In the genomic region with DNA sequence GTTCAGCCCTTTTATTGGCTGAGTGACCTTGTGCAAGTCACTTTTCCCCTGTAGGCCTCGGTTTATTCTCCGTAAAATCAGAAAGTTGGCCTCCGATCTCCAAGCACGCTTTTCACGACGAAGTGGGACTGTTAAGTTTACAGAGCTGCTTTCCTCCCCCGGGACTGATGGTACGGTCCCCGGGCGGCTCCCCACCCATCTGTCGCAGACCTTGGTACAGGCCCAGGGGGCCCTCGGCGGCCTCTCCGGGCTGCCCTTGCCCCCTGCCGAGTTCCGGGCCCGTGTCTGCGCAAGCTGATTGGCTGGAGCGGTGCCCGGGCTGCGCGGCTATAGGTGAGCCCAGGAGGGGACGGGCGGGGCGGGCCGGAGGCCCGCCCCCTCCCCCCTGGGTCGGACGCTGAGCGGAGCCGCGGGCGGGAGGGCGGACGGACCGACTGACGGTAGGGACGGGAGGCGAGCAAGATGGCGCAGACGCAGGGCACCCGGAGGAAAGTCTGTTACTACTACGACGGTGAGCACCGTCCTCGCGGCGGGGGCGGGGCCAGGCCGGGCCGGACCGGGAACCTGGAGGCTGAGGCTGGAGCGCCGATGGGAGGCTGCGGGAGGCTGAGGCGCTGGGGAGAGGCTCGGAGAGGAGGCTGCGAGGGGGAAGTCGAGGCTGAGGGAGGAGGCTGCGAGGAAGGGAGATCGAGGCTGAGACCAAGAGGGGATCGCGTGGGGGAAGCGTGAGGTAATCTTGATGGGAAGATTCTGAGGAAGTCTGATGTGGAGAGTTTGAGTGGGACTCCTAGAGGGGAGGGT, we compare ENCODE assay signal across 8 cellular contexts. TPM values are rescaled to one million over a fixed set of nuclear protein-coding genes. Genes with fewer than 3 reads are reported as not detected.
DNase-seq lines count a peak whose midpoint lies in the region; ATAC-seq, FAIRE-seq and TF ChIP-seq lines count a peak whose summit lies in the region.

A gene (plus strand): TSS at position 376 of the 801 bp plus-strand sequence. CDS start 87 bp downstream, at position 463.

- H3K9me3 ChIP-seq in smooth muscle cell (replicated peaks; ENCODE audit: low read depth) = no peaks in the 10 kb centered on the region

- H3K27me3 Mint-ChIP-seq in WTC11 (ENCODE audit: low read depth) (no peaks in the 10 kb centered on the region), immature natural killer cell (ENCODE audit: low read depth in 3 of 3) (peaks cover 0 to 14% (median 8%) of the 10 kb centered on the region in 3 donors)

- peaks cover 47% of the 10 kb centered on the region for H3K79me2 ChIP-seq in smooth muscle cell (ENCODE audit: low read depth)

- peaks cover 4% of the 10 kb centered on the region for H3F3A ChIP-seq in smooth muscle cell (ENCODE audit: low read depth)

- H3K4me1 Mint-ChIP-seq in WTC11 = peaks cover 23% of the 10 kb centered on the region
- H3K4me1 Mint-ChIP-seq in immature natural killer cell = peaks cover 45 to 49% of the 10 kb centered on the region in 2 donors

- TF ChIP-seq CTCF in WTC11 (IDR thresholded peaks at IDR 0.05) (no peak), bronchial epithelial cell (IDR thresholded peaks at IDR 0.05; ENCODE audit: insufficient read depth, low read length, severe bottlenecking) (no peak), smooth muscle cell (IDR thresholded peaks at IDR 0.05; ENCODE audit: borderline replicate concordance, insufficient read depth, poor library complexity, severe bottlenecking) (no peak)

- POLR2A ChIA-PET in WTC11 (lab: Charles Lee) = interaction anchor here (0.6 to 2.6 kb wide), 5 partner anchors 17 to 65 kb away, joined by 3 to 8 read pairs (median 5); no protein-coding TSS in a partner anchor

- WGBS in smooth muscle cell (ENCODE audit: low lambda C conversion rate) = 2% methylated on average over 59 of the region's 64 CpGs

- peak within 1 kb of the TSS; percentile 70 for H3K27ac ChIP-seq in smooth muscle cell (ENCODE audit: low read depth)

- CTCF ChIA-PET in WTC11 (lab: Charles Lee) = interaction anchor here (0.5 to 2.0 kb wide), 4 partner anchors 32 to 836 kb away, joined by 3 to 18 read pairs (median 4); no protein-coding TSS in a partner anchor

- peaks cover 12% of the 10 kb centered on the region for H3K4me1 ChIP-seq in smooth muscle cell (ENCODE audit: low read depth)

- in situ Hi-C loops in GM18951 (cut with MboI; ENCODE audit: low sequenced_read_pairs, unreplicated experiment) = no loop called here

- H3K27me3 ChIP-seq in bronchial epithelial cell (ENCODE audit: control insufficient read depth, insufficient read depth, low read length) = no peaks in the 10 kb centered on the region
- no peaks in the 10 kb centered on the region for H3K27me3 ChIP-seq in smooth muscle cell (ENCODE audit: low read depth)

- peak within 1 kb of the TSS; percentile 86 for H2AFZ ChIP-seq in smooth muscle cell (ENCODE audit: low read depth)

- H3K9me3 Mint-ChIP-seq in WTC11 = no peaks in the 10 kb centered on the region
- no peaks in the 10 kb centered on the region for H3K9me3 Mint-ChIP-seq in immature natural killer cell

- peak within 1 kb of the TSS; percentile 36 for H3K9ac ChIP-seq in smooth muscle cell (ENCODE audit: low read depth)

- FAIRE-seq in bronchial epithelial cell (lab: Jason Lieb, UNC) = no peak

- peak within 1 kb of the TSS; percentile 90 for H3K4me3 ChIP-seq in bronchial epithelial cell (ENCODE audit: low read depth, low read length)
- H3K4me3 ChIP-seq in smooth muscle cell = peak within 1 kb of the TSS; percentile 77

- H3K36me3 Mint-ChIP-seq in WTC11 = peaks cover 7% of the 10 kb centered on the region
- H3K36me3 Mint-ChIP-seq in immature natural killer cell = no peaks in the 10 kb centered on the region

- DNase-seq in AG08396 (ENCODE audit: low spot score) (peak; percentile 98), NCI-H226 (peak; percentile 93), WTC11 (ENCODE audit: low spot score) (peak; percentile 91), bronchial epithelial cell (ENCODE audit: low read depth) (peak; percentile 77), immature natural killer cell (peak; percentile 97 to 98 (median 98)), smooth muscle cell (lab: John Stamatoyannopoulos, UW; ENCODE audit: unreplicated experiment) (peak; percentile 80)

- H3K4me3 Mint-ChIP-seq in WTC11 (peak within 1 kb of the TSS; percentile 99), immature natural killer cell (peak within 1 kb of the TSS; percentile 94 to 100 (median 99))

- H3K27ac Mint-ChIP-seq in WTC11 = peak within 1 kb of the TSS; percentile 85
- H3K27ac Mint-ChIP-seq in immature natural killer cell = peak within 1 kb of the TSS; percentile 77 to 99 (median 94)

- H3K36me3 ChIP-seq in bronchial epithelial cell (ENCODE audit: control insufficient read depth, insufficient read depth, low read length) (no peaks in the 10 kb centered on the region), smooth muscle cell (ENCODE audit: low read depth) (no peaks in the 10 kb centered on the region)

- peak; percentile 86 for TF ChIP-seq POLR2A in GM18951 (IDR thresholded peaks at IDR 0.05; ENCODE audit: extremely low read depth, insufficient read depth, insufficient read length)

- peak within 1 kb of the TSS; percentile 85 for H3K4me2 ChIP-seq in smooth muscle cell

- H4K20me1 ChIP-seq in smooth muscle cell (ENCODE audit: low read depth) = peaks cover 39% of the 10 kb centered on the region

- ATAC-seq in HG03175 (IDR thresholded peaks at IDR 0.05; ENCODE audit: unreplicated experiment) (peak; percentile 97), WTC11 (peak; percentile 91)

TF ChIP-seq in WTC11, 78 proteins besides CTCF, POLR2A, EP300 and RAD21 (continues in another document):
- no peak for TF ChIP-seq NR1H2 (CRISPR knock-in tag; IDR thresholded peaks at IDR 0.05)
- TF ChIP-seq, protein P1, sequence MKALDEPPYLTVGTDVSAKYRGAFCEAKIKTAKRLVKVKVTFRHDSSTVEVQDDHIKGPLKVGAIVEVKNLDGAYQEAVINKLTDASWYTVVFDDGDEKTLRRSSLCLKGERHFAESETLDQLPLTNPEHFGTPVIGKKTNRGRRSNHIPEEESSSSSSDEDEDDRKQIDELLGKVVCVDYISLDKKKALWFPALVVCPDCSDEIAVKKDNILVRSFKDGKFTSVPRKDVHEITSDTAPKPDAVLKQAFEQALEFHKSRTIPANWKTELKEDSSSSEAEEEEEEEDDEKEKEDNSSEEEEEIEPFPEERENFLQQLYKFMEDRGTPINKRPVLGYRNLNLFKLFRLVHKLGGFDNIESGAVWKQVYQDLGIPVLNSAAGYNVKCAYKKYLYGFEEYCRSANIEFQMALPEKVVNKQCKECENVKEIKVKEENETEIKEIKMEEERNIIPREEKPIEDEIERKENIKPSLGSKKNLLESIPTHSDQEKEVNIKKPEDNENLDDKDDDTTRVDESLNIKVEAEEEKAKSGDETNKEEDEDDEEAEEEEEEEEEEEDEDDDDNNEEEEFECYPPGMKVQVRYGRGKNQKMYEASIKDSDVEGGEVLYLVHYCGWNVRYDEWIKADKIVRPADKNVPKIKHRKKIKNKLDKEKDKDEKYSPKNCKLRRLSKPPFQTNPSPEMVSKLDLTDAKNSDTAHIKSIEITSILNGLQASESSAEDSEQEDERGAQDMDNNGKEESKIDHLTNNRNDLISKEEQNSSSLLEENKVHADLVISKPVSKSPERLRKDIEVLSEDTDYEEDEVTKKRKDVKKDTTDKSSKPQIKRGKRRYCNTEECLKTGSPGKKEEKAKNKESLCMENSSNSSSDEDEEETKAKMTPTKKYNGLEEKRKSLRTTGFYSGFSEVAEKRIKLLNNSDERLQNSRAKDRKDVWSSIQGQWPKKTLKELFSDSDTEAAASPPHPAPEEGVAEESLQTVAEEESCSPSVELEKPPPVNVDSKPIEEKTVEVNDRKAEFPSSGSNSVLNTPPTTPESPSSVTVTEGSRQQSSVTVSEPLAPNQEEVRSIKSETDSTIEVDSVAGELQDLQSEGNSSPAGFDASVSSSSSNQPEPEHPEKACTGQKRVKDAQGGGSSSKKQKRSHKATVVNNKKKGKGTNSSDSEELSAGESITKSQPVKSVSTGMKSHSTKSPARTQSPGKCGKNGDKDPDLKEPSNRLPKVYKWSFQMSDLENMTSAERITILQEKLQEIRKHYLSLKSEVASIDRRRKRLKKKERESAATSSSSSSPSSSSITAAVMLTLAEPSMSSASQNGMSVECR (CRISPR knock-in tag; IDR thresholded peaks at IDR 0.05; ENCODE audit: borderline replicate concordance) = peak; percentile 52; the same call in 1 of the 2 replicates
- no peak for TF ChIP-seq NFE2L1 (CRISPR knock-in tag; IDR thresholded peaks at IDR 0.05)
- TF ChIP-seq, protein P2, sequence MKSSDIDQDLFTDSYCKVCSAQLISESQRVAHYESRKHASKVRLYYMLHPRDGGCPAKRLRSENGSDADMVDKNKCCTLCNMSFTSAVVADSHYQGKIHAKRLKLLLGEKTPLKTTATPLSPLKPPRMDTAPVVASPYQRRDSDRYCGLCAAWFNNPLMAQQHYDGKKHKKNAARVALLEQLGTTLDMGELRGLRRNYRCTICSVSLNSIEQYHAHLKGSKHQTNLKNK (CRISPR knock-in tag; IDR thresholded peaks at IDR 0.05) = no peak
- TF ChIP-seq, protein P3, sequence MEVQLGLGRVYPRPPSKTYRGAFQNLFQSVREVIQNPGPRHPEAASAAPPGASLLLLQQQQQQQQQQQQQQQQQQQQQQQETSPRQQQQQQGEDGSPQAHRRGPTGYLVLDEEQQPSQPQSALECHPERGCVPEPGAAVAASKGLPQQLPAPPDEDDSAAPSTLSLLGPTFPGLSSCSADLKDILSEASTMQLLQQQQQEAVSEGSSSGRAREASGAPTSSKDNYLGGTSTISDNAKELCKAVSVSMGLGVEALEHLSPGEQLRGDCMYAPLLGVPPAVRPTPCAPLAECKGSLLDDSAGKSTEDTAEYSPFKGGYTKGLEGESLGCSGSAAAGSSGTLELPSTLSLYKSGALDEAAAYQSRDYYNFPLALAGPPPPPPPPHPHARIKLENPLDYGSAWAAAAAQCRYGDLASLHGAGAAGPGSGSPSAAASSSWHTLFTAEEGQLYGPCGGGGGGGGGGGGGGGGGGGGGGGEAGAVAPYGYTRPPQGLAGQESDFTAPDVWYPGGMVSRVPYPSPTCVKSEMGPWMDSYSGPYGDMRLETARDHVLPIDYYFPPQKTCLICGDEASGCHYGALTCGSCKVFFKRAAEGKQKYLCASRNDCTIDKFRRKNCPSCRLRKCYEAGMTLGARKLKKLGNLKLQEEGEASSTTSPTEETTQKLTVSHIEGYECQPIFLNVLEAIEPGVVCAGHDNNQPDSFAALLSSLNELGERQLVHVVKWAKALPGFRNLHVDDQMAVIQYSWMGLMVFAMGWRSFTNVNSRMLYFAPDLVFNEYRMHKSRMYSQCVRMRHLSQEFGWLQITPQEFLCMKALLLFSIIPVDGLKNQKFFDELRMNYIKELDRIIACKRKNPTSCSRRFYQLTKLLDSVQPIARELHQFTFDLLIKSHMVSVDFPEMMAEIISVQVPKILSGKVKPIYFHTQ (CRISPR knock-in tag; IDR thresholded peaks at IDR 0.05) = no peak
- no peak for TF ChIP-seq ZNF396 (CRISPR knock-in tag; IDR thresholded peaks at IDR 0.05; ENCODE audit: borderline replicate concordance)

RNA-seq across cellular contexts. Expression of the gene that starts here (rescaled TPM):
- 108 to 120 TPM (median 119 TPM) in 3 replicates for total RNA-seq in WTC11 (2021)
- 83.7 and 95.8 TPM in 2 replicates for total RNA-seq in bronchial epithelial cell
- 100 to 1,000 TPM; 151 to 195 (median 169) TPM for polyA plus RNA-seq in immature natural killer cell
- 29.3 and 40.5 TPM in 2 replicates for total RNA-seq in smooth muscle cell
- 48.8 and 51.7 TPM in 2 replicates for polyA plus RNA-seq in smooth muscle cell

Comparison
In these comparisons a context has a peak if more than half of its experiments do, and no peak if none do; other contexts are left out.
1. Peak in every context shown above with its lines: DNase-seq, ATAC-seq, H3K4me3 ChIP-seq and H3K27ac ChIP-seq.